In genomic region chr4:55931043-55931442, GRCh38 we compare ENCODE assay signal across 20 cellular contexts. TPM values are rescaled to one million over a fixed set of nuclear protein-coding genes. Genes with fewer than 3 reads are reported as not detected.
DNase-seq lines count a peak whose midpoint lies in the region; ATAC-seq and TF ChIP-seq lines count a peak whose summit lies in the region.
"Had no signal": no experiment of that assay in that cellular context is flagged by ENCODE, and none has a peak within 500 bp of the region (broad histone marks: within the 10 kb centered on the region; RNA-seq: fewer than 3 reads in every experiment).

No MANE protein-coding gene starts in this region.

- DNase-seq in SJSA1 (ENCODE audit: low read depth in 1 of 2, low spot score in 2 of 2) = no peak
- DNase-seq in naive B cell = no peak
- DNase-seq in type B pancreatic cell (ENCODE audit: extremely low spot score, unreplicated experiment) = no peak
- no peak for DNase-seq in HUDEP-2 (lab: John Stamatoyannopoulos, UW; ENCODE audit: unreplicated experiment in 76 of 76)
- no peak for DNase-seq in iPS-NIHi7 (ENCODE audit: extremely low spot score)
- DNase-seq: CD4-positive, CD25-positive, alpha-beta regulatory T cell; H9; HFFc6; MV-4-11; NCI-H1105 treated with DMSO at 0.1 percent for 48 hours; NCI-H1694; NCI-H2081; NCI-H446 treated with DMSO at 0.1 percent for 48 hours; NCI-H526 treated with DMSO at 0.1 percent for 48 hours; PC-9; RPMI8226; SHP77 treated with DMSO at 0.1 percent for 48 hours had no signal

- H2AFZ ChIP-seq in Loucy (ENCODE audit: low read length) = peak overlapping the region; percentile 88
- H2AFZ ChIP-seq: PC-9 had no signal

- peak overlapping the region; percentile 24 for H3K4me3 ChIP-seq in Loucy (ENCODE audit: low read length, poor library complexity, severe bottlenecking)
- no peak overlapping the region for H3K4me3 ChIP-seq in SJSA1
- H3K4me3 ChIP-seq: PC-9 had no signal

- H3K9me3 Mint-ChIP-seq in naive B cell (peaks cover 0 to 19% (median 4%) of the 10 kb centered on the region in 7 donors), type B pancreatic cell (no peaks in the 10 kb centered on the region)
- H3K9me3 Mint-ChIP-seq: HFFc6 had no signal

- no peaks in the 10 kb centered on the region for H3F3A ChIP-seq in Loucy (ENCODE audit: low read depth)

- no peaks in the 10 kb centered on the region for H3K27me3 ChIP-seq in Loucy (ENCODE audit: insufficient read depth, low read length, poor library complexity, severe bottlenecking)
- no peaks in the 10 kb centered on the region for H3K27me3 ChIP-seq in SJSA1 (replicated peaks)

- peaks cover 15% of the 10 kb centered on the region for H3K4me1 ChIP-seq in Loucy (ENCODE audit: insufficient read depth, low read length, poor library complexity, severe bottlenecking)
- H3K4me1 ChIP-seq in SJSA1 (replicated peaks) = peaks cover 25% of the 10 kb centered on the region

- no peak for ATAC-seq in naive B cell (ENCODE audit: low read depth in 2 of 2)
- no peak for ATAC-seq in GM18511 (IDR thresholded peaks at IDR 0.05; ENCODE audit: unreplicated experiment)

- H3K36me3 Mint-ChIP-seq in naive B cell = peaks cover under 1 to 5% of the 10 kb centered on the region in 2 donors
- H3K36me3 Mint-ChIP-seq in type B pancreatic cell = no peaks in the 10 kb centered on the region
- H3K36me3 Mint-ChIP-seq: CD4-positive, CD25-positive, alpha-beta regulatory T cell had no signal

- H3K9ac ChIP-seq in Loucy (ENCODE audit: low read depth, low read length, poor library complexity, severe bottlenecking) = no peak overlapping the region

- H3K9me2 ChIP-seq in Loucy (replicated peaks; ENCODE audit: low read depth, low read length) = no peaks in the 10 kb centered on the region

- H3K79me2 ChIP-seq in Loucy (ENCODE audit: insufficient read depth, low read length) = no peaks in the 10 kb centered on the region

- TF ChIP-seq CTCF in Loucy (conservative IDR thresholded peaks at IDR 0.05; ENCODE audit: low read length) = no peak
- no peak for TF ChIP-seq CTCF in type B pancreatic cell (conservative IDR thresholded peaks at IDR 0.05)

- H4K20me1 ChIP-seq in Loucy (ENCODE audit: insufficient read depth, low read length, poor library complexity, severe bottlenecking) = no peaks in the 10 kb centered on the region

- H3K27ac ChIP-seq in SJSA1 = peak overlapping the region; percentile 42; the same call in 1 of the 2 replicates
- H3K27ac ChIP-seq: HL-60, PC-9 had no signal

- H3K4me2 ChIP-seq in Loucy (ENCODE audit: low read depth, low read length, poor library complexity, severe bottlenecking) = peak overlapping the region; percentile 47
- H3K4me2 ChIP-seq: PC-9 had no signal

- no peaks in the 10 kb centered on the region for H3K27me3 Mint-ChIP-seq in naive B cell
- H3K27me3 Mint-ChIP-seq in type B pancreatic cell = no peaks in the 10 kb centered on the region
- H3K27me3 Mint-ChIP-seq: CD4-positive, CD25-positive, alpha-beta regulatory T cell had no signal

- H3K27ac Mint-ChIP-seq in naive B cell = peak overlapping the region; percentile 3 to 75 (median 46)
- peak overlapping the region; percentile 41 for H3K27ac Mint-ChIP-seq in type B pancreatic cell
- H3K27ac Mint-ChIP-seq: CD4-positive, CD25-positive, alpha-beta regulatory T cell; H9; HFFc6 had no signal

- H3K4me3 Mint-ChIP-seq in naive B cell (peak overlapping the region in 1 of 8 donors; percentile 39), type B pancreatic cell (no peak overlapping the region)
- H3K4me3 Mint-ChIP-seq: H9, HFFc6 had no signal

- H3K36me3 ChIP-seq in Loucy (ENCODE audit: insufficient read depth, low read length) = no peaks in the 10 kb centered on the region
- H3K36me3 ChIP-seq in SJSA1 = peaks cover 13% of the 10 kb centered on the region

- H3K4me1 Mint-ChIP-seq in naive B cell = peaks cover 6 to 19% (median 7%) of the 10 kb centered on the region in 3 donors
- H3K4me1 Mint-ChIP-seq in type B pancreatic cell (ENCODE audit: unreplicated experiment) = peaks cover 20% of the 10 kb centered on the region

- H3K9me3 ChIP-seq in Loucy (ENCODE audit: insufficient read depth, low read depth, low read length) (no peaks in the 10 kb centered on the region), SJSA1 (replicated peaks) (no peaks in the 10 kb centered on the region; the same call in 1 of the 2 replicates)

RNA-seq across cellular contexts. Expression of gene CEP135, which starts 17.7 kb away (rescaled TPM):
- total RNA-seq in SJSA1 (2014; rRNA removed; shearing (Covaris generic)) = 11.5 and 14.0 TPM in 2 replicates
- polyA plus RNA-seq in naive B cell (ENCODE audit: low read depth in 6 of 6) = 10 to 100 TPM; 13.6 to 23.0 (median 17.0) TPM
- 6.7 and 16.8 TPM in 2 replicates for total RNA-seq in type B pancreatic cell (ENCODE audit: low replicate concordance)
